ENCODE assay signal across 14 cellular contexts in genomic region chr18:75475228-75475627, GRCh38. TPM values are rescaled to one million over a fixed set of nuclear protein-coding genes. Genes with fewer than 3 reads are reported as not detected.
A peak's percentile ranks its signal among the peaks of the same experiment; 100 is the strongest.
DNase-seq lines count a peak whose midpoint lies in the region; ATAC-seq, FAIRE-seq and TF ChIP-seq lines count a peak whose summit lies in the region.
"Had no signal": no experiment of that assay in that cellular context is flagged by ENCODE, and none has a peak within 500 bp of the region (broad histone marks: within the 10 kb centered on the region; RNA-seq: fewer than 3 reads in every experiment).

No MANE protein-coding gene starts in this region.

- intact Hi-C loops in PC-3 (cut with micrococcal nuclease), result loop anchor here (5.0 to 10.0 kb wide), 3 partner anchors 160 to 578 kb away; no protein-coding TSS in a partner anchor
- intact Hi-C loops in endothelial cell of umbilical vein (cut with micrococcal nuclease), result loop anchor here (5.0 to 10.0 kb wide), 5 partner anchors 303 to 870 kb away; no protein-coding TSS in a partner anchor

- peak; percentile 12 for DNase-seq in COLO829 (ENCODE audit: low spot score)
- peak; percentile 78 for DNase-seq in PC-3
- DNase-seq in endothelial cell of umbilical vein (ENCODE audit: low read depth, low spot score), result peak; percentile 43
- DNase-seq in osteoblast (ENCODE audit: insufficient read length, low spot score, missing footprints), result no peak
- no peak for DNase-seq in DMS53 treated with DMSO at 0.1 percent for 48 hours (lab: John Stamatoyannopoulos, UW; ENCODE audit: unreplicated experiment)
- DNase-seq in NCI-H2107 treated with DMSO at 0.1 percent for 48 hours (lab: John Stamatoyannopoulos, UW; ENCODE audit: unreplicated experiment), result no peak
- DNase-seq in RKO (ENCODE audit: low spot score), result no peak
- no peak for DNase-seq in NCI-H526 (lab: John Stamatoyannopoulos, UW)
- DNase-seq: activated naive CD8-positive, alpha-beta T cell treated with anti-CD3 and anti-CD28 coated beads for 36 hours; Calu3; NCI-H510A; stimulated activated CD4-positive, alpha-beta T cell treated with anti-CD3 and anti-CD28 coated beads, Interleukin-4, amount 100 ng/mL, for 4 hours had no signal

- TF ChIP-seq POLR2A in endothelial cell of umbilical vein (IDR thresholded peaks at IDR 0.05; ENCODE audit: low read depth, low read length), result no peak

- H3F3A ChIP-seq in PC-3 (ENCODE audit: low read length, unreplicated experiment), result no peaks in the 10 kb centered on the region

- BruUV-seq in PC-3 (replicated peaks; lab: Mats Ljungman, UMichigan) (no TSS peak), endothelial cell of umbilical vein (replicated peaks; lab: Mats Ljungman, UMichigan) (no TSS peak)

- no peaks in the 10 kb centered on the region for H3K27me3 ChIP-seq in PC-3 (ENCODE audit: low read length)
- no peaks in the 10 kb centered on the region for H3K27me3 ChIP-seq in endothelial cell of umbilical vein (ENCODE audit: control insufficient read depth in 2 of 2, insufficient read depth in 2 of 2, low read length in 2 of 2)
- H3K27me3 ChIP-seq in osteoblast (ENCODE audit: insufficient read depth, low read length), result no peaks in the 10 kb centered on the region

- H3K36me3 ChIP-seq in PC-3 (ENCODE audit: low read depth, low read length) (no peaks in the 10 kb centered on the region), endothelial cell of umbilical vein (ENCODE audit: control insufficient read depth in 2 of 2, extremely low read depth in 1 of 2, insufficient read depth in 2 of 2, low read length in 2 of 2) (no peaks in the 10 kb centered on the region), osteoblast (ENCODE audit: insufficient read depth, low read length) (no peaks in the 10 kb centered on the region)

- no peak overlapping the region for H3K9ac ChIP-seq in PC-3 (ENCODE audit: low read length)
- no peak overlapping the region for H3K9ac ChIP-seq in endothelial cell of umbilical vein (replicated peaks; ENCODE audit: extremely low read depth, insufficient read depth, low read length)

- H3K9me1 ChIP-seq in endothelial cell of umbilical vein (replicated peaks; ENCODE audit: control insufficient read depth, extremely low read depth, insufficient read depth, low read length), result no peaks in the 10 kb centered on the region

- FAIRE-seq in endothelial cell of umbilical vein (lab: Jason Lieb, UNC), result peak; percentile 35

- H3K4me3 ChIP-seq in PC-3 (ENCODE audit: low read length) (no peak overlapping the region), endothelial cell of umbilical vein (replicated peaks in 1 of 3; ENCODE audit: insufficient read depth in 1 of 3, low read depth in 1 of 3, low read length in 3 of 3) (no peak overlapping the region), osteoblast (ENCODE audit: insufficient read depth, low read length) (no peak overlapping the region)

- no peaks in the 10 kb centered on the region for H3K9me2 ChIP-seq in PC-3 (replicated peaks; ENCODE audit: low read length)

- H3K4me2 ChIP-seq in PC-3 (ENCODE audit: low read length) (peak overlapping the region; percentile 14; the same call in 1 of the 2 replicates), endothelial cell of umbilical vein (ENCODE audit: insufficient read depth, low read length) (no peak overlapping the region), osteoblast (ENCODE audit: insufficient read depth, low read length) (no peak overlapping the region)

- H2AFZ ChIP-seq in PC-3 (ENCODE audit: low read length), result no peak overlapping the region
- H2AFZ ChIP-seq in endothelial cell of umbilical vein (ENCODE audit: low read depth, low read length), result peak overlapping the region; percentile 29
- H2AFZ ChIP-seq in osteoblast (ENCODE audit: low read length), result no peak overlapping the region

- peaks cover 20% of the 10 kb centered on the region for H3K4me1 ChIP-seq in PC-3 (ENCODE audit: insufficient read depth, low read length)
- peaks cover 4% of the 10 kb centered on the region for H3K4me1 ChIP-seq in endothelial cell of umbilical vein (ENCODE audit: control insufficient read depth, extremely low read depth, insufficient read depth, low read length)
- H3K4me1 ChIP-seq in osteoblast (ENCODE audit: insufficient read depth, low read length), result peaks cover 16% of the 10 kb centered on the region

- CTCF ChIA-PET in PC-3 (lab: Charles Lee), result no interaction called here
- CTCF ChIA-PET in endothelial cell of umbilical vein (lab: Charles Lee), result interaction anchor here (0.6 to 1.6 kb wide), 7 partner anchors 245 to 1235 kb away, joined by 3 to 7 read pairs (median 3); partner anchors contain the start of gene TSHZ1

- no peak for TF ChIP-seq CTCF in PC-3 (conservative IDR thresholded peaks at IDR 0.05; ENCODE audit: low read depth, low read length)
- TF ChIP-seq CTCF in endothelial cell of umbilical vein (IDR thresholded peaks at IDR 0.05; ENCODE audit: extremely low read depth in 1 of 2, insufficient read depth in 1 of 2, low read depth in 1 of 2, low read length in 2 of 2), result no peak
- no peak for TF ChIP-seq CTCF in osteoblast (IDR thresholded peaks at IDR 0.05; ENCODE audit: extremely low read depth, low read depth, low read length)

- dilution Hi-C loops in endothelial cell of umbilical vein (cut with MboI; ENCODE audit: extremely low pct_ligation_motif_present, low sequenced_read_pairs), result no loop called here

- H3K9me3 ChIP-seq in PC-3 (ENCODE audit: low read length) (no peaks in the 10 kb centered on the region), endothelial cell of umbilical vein (replicated peaks; ENCODE audit: control insufficient read depth, insufficient read depth, low read length) (no peaks in the 10 kb centered on the region), osteoblast (ENCODE audit: low read depth, low read length) (no peaks in the 10 kb centered on the region)

- ATAC-seq in PC-3, result peak; percentile 53
- ATAC-seq: Right ventricle myocardium inferior had no signal

- H4K20me1 ChIP-seq in PC-3 (ENCODE audit: low read length) (no peaks in the 10 kb centered on the region), endothelial cell of umbilical vein (replicated peaks; ENCODE audit: control insufficient read depth, extremely low read depth, insufficient read depth, low read length) (no peaks in the 10 kb centered on the region), osteoblast (ENCODE audit: insufficient read depth, low read length) (no peaks in the 10 kb centered on the region)

- H3K27ac ChIP-seq in PC-3 (ENCODE audit: low read length), result peak overlapping the region; percentile 24
- no peak overlapping the region for H3K27ac ChIP-seq in endothelial cell of umbilical vein (ENCODE audit: insufficient read depth, low read depth, low read length)
- H3K27ac ChIP-seq in osteoblast (ENCODE audit: low read depth, low read length), result peak overlapping the region; percentile 32

- POLR2A ChIA-PET in PC-3 (lab: Charles Lee; ENCODE audit: unreplicated experiment), result no interaction called here
- POLR2A ChIA-PET in endothelial cell of umbilical vein (lab: Charles Lee), result no interaction called here

- H3K79me2 ChIP-seq in PC-3 (ENCODE audit: low read length), result no peaks in the 10 kb centered on the region
- no peaks in the 10 kb centered on the region for H3K79me2 ChIP-seq in endothelial cell of umbilical vein (ENCODE audit: control insufficient read depth, insufficient read depth, low read length)
- no peaks in the 10 kb centered on the region for H3K79me2 ChIP-seq in osteoblast (ENCODE audit: insufficient read depth, low read length)

TF ChIP-seq in endothelial cell of umbilical vein, 7 proteins besides CTCF, POLR2A, EP300 and RAD21:
- TF ChIP-seq FOS (IDR thresholded peaks at IDR 0.05; ENCODE audit: borderline replicate concordance, insufficient read depth, low read length) (peak; percentile 8), MYC (IDR thresholded peaks at IDR 0.05; ENCODE audit: low read depth, low read length) (no peak), EZH2 (IDR thresholded peaks at IDR 0.05; ENCODE audit: borderline replicate concordance, low read depth, low read length, severe bottlenecking) (no peak)

RNA-seq across cellular contexts. Expression of gene SMIM21, which starts 47.7 kb away (rescaled TPM):
- not detected in 2 replicates for total RNA-seq in PC-3 (2014; rRNA removed)
- total RNA-seq in endothelial cell of umbilical vein, result not detected in 2 replicates
- not detected in 2 replicates for polyA plus RNA-seq in endothelial cell of umbilical vein
- not detected in 2 replicates for polyA plus RNA-seq in endothelial cell of umbilical vein (2011; cell fraction: cytosol; rRNA removed)
- not detected in 2 replicates for polyA plus RNA-seq in endothelial cell of umbilical vein (2011; cell fraction: nucleus; rRNA removed)
- polyA plus RNA-seq in endothelial cell of umbilical vein (2012), result not detected in 2 replicates
- not detected in 2 replicates for polyA minus RNA-seq in endothelial cell of umbilical vein
- not detected for polyA minus RNA-seq in endothelial cell of umbilical vein (2011; cell fraction: cytosol; rRNA and poly(A)+ RNA removed)
- not detected in 2 replicates for polyA minus RNA-seq in endothelial cell of umbilical vein (2011; cell fraction: nucleus; rRNA and poly(A)+ RNA removed)
- not detected in 2 replicates for total RNA-seq in osteoblast
- total RNA-seq: activated naive CD8-positive, alpha-beta T cell treated with anti-CD3 and anti-CD28 coated beads for 36 hours; Calu3; posterior vena cava; Right ventricle myocardium inferior had no signal

Comparison
In these comparisons a context has a peak if more than half of its experiments do, and no peak if none do; other contexts are left out.
1. DNase-seq: peak in COLO829 (single experiment), PC-3 (single experiment) and endothelial cell of umbilical vein (single experiment); none in osteoblast (single experiment), DMS53 treated with DMSO at 0.1 percent for 48 hours (single experiment), NCI-H2107 treated with DMSO at 0.1 percent for 48 hours (single experiment), RKO (single experiment) and NCI-H526 (0 of 2).